ENCODE assay signal across 26 cellular contexts in genomic region chr2:127753374-127753773, GRCh38.
"Had no signal": no experiment of that assay in that cellular context is flagged by ENCODE, and none has a peak within 500 bp of the region (broad histone marks: within the 10 kb centered on the region; RNA-seq: fewer than 3 reads in every experiment).

No MANE protein-coding gene starts in this region.

- H3K4me1 Mint-ChIP-seq: activated CD8-positive, alpha-beta memory T cell treated with anti-CD3 and anti-CD28 coated beads, Interleukin-2, amount 10 ng/mL, durations not matched to agents 7 days and 5 days; activated naive CD8-positive, alpha-beta T cell treated with anti-CD3 and anti-CD28 coated beads, Interleukin-2, amount 10 ng/mL, durations not matched to agents 7 days and 5 days; WTC11 had no signal

- DNase-seq: activated CD4-positive, alpha-beta T cell treated with anti-CD3 and anti-CD28 coated beads for 4 hours; activated CD8-positive, alpha-beta memory T cell treated with anti-CD3 and anti-CD28 coated beads for 24 hours; activated CD8-positive, alpha-beta memory T cell treated with anti-CD3 and anti-CD28 coated beads, Interleukin-2, amount 10 ng/mL, durations not matched to agents 7 days and 5 days; activated CD8-positive, alpha-beta memory T cell treated with anti-CD3 and anti-CD28 coated beads, Interleukin-2, amount 50 U/mL, for 48 hours; activated gamma-delta T cell treated with Interleukin-2 at 50 U/mL for 16 hours; activated naive CD4-positive, alpha-beta T cell treated with anti-CD3 and anti-CD28 coated beads, Interleukin-2, amount 10 ng/mL, durations not matched to agents 7 days and 5 days; activated naive CD8-positive, alpha-beta T cell treated with anti-CD3 and anti-CD28 coated beads, Interleukin-2, amount 10 ng/mL, durations not matched to agents 7 days and 5 days; activated T-cell treated with anti-CD3 and anti-CD28 coated beads, Interleukin-2, amount 50 U/mL, for 1 hour; adrenal gland; body of pancreas; IMR-90; NCI-H1105; NCI-H1436; NCI-H1694; NCI-H1930; NCI-H2081 treated with DMSO at 0.1 percent for 48 hours; NCI-H226; NCI-H446 treated with DMSO at 0.1 percent for 48 hours; NCI-H524; SHP77; SJCRH30 had no signal

- H3K4me3 Mint-ChIP-seq: activated CD8-positive, alpha-beta memory T cell treated with anti-CD3 and anti-CD28 coated beads, Interleukin-2, amount 10 ng/mL, durations not matched to agents 7 days and 5 days; activated naive CD4-positive, alpha-beta T cell treated with anti-CD3 and anti-CD28 coated beads, Interleukin-2, amount 10 ng/mL, durations not matched to agents 7 days and 5 days; activated naive CD8-positive, alpha-beta T cell treated with anti-CD3 and anti-CD28 coated beads, Interleukin-2, amount 10 ng/mL, durations not matched to agents 7 days and 5 days; T-helper 2 cell treated with Interferon-gamma antibody and Interleukin-4, amounts not matched to agents 5 μg/mL and 100 μg/mL, for 36 hours; WTC11 had no signal

- H3K9me3 Mint-ChIP-seq: activated naive CD4-positive, alpha-beta T cell treated with anti-CD3 and anti-CD28 coated beads, Interleukin-2, amount 10 ng/mL, durations not matched to agents 7 days and 5 days; activated naive CD8-positive, alpha-beta T cell treated with anti-CD3 and anti-CD28 coated beads, Interleukin-2, amount 10 ng/mL, durations not matched to agents 7 days and 5 days; T-helper 2 cell treated with Interferon-gamma antibody and Interleukin-4, amounts not matched to agents 5 μg/mL and 100 μg/mL, for 36 hours; WTC11 had no signal

- H3K27me3 Mint-ChIP-seq: activated CD8-positive, alpha-beta memory T cell treated with anti-CD3 and anti-CD28 coated beads, Interleukin-2, amount 10 ng/mL, durations not matched to agents 7 days and 5 days; activated naive CD4-positive, alpha-beta T cell treated with anti-CD3 and anti-CD28 coated beads, Interleukin-2, amount 10 ng/mL, durations not matched to agents 7 days and 5 days; activated naive CD8-positive, alpha-beta T cell treated with anti-CD3 and anti-CD28 coated beads, Interleukin-2, amount 10 ng/mL, durations not matched to agents 7 days and 5 days had no signal

- ATAC-seq: activated CD4-positive, CD25-positive, alpha-beta regulatory T cell treated with anti-CD3 and anti-CD28 coated beads, Interleukin-2, amount 50 U/mL, for 24 hours; activated CD8-positive, alpha-beta memory T cell treated with anti-CD3 and anti-CD28 coated beads, Interleukin-2, amount 10 ng/mL, durations not matched to agents 7 days and 5 days; body of pancreas; K562; Panc1; WTC11 had no signal

- H3K27ac Mint-ChIP-seq: activated CD8-positive, alpha-beta memory T cell treated with anti-CD3 and anti-CD28 coated beads, Interleukin-2, amount 10 ng/mL, durations not matched to agents 7 days and 5 days; activated naive CD4-positive, alpha-beta T cell treated with anti-CD3 and anti-CD28 coated beads, Interleukin-2, amount 10 ng/mL, durations not matched to agents 7 days and 5 days; activated naive CD8-positive, alpha-beta T cell treated with anti-CD3 and anti-CD28 coated beads, Interleukin-2, amount 10 ng/mL, durations not matched to agents 7 days and 5 days; T-helper 2 cell treated with Interferon-gamma antibody and Interleukin-4, amounts not matched to agents 5 μg/mL and 100 μg/mL, for 36 hours; WTC11 had no signal
